Comparison of ENCODE assay signal across 19 cellular contexts in genomic region chr7:30906520-30907240, GRCh38. TPM values are rescaled to one million over a fixed set of nuclear protein-coding genes. Genes with fewer than 3 reads are reported as not detected.
A peak's percentile ranks its signal among the peaks of the same experiment; 100 is the strongest.
DNase-seq lines count a peak whose midpoint lies in the region; ATAC-seq, FAIRE-seq and TF ChIP-seq lines count a peak whose summit lies in the region.
"Had no signal": no experiment of that assay in that cellular context is flagged by ENCODE, and none has a peak within 500 bp of the region (broad histone marks: within the 10 kb centered on the region; RNA-seq: fewer than 3 reads in every experiment).

No MANE protein-coding gene starts in this region.

- H3K27me3 ChIP-seq in right cardiac atrium (ENCODE audit: control insufficient read depth, insufficient read depth) (no peaks in the 10 kb centered on the region), esophagus squamous epithelium (no peaks in the 10 kb centered on the region)
- H3K27me3 ChIP-seq: thyroid gland had no signal

- DNase-seq in right cardiac atrium (peak in 2 of 3 donors; percentile 32 to 50), Right ventricle myocardium inferior (ENCODE audit: missing footprints) (no peak), esophagus squamous epithelium (lab: John Stamatoyannopoulos, UW) (no peak), osteocyte (ENCODE audit: extremely low spot score, unreplicated experiment) (no peak), progenitor cell of endocrine pancreas (ENCODE audit: low spot score, unreplicated experiment) (no peak), GM12892 (ENCODE audit: insufficient read length) (no peak), H4 (ENCODE audit: low spot score) (no peak)
- DNase-seq: ACHN; activated CD4-positive, alpha-beta T cell treated with anti-CD3 and anti-CD28 coated beads, Interleukin-2, amount 50 U/mL, for 48 hours; activated effector memory CD4-positive, alpha-beta T cell treated with Interleukin-2 at 50 U/mL for 16 hours; DMS153; MM.1S; naive B cell had no signal

- TF ChIP-seq CTCF in esophagus squamous epithelium (IDR thresholded peaks at IDR 0.05) (no peak), osteocyte (IDR thresholded peaks at IDR 0.05) (no peak), progenitor cell of endocrine pancreas (IDR thresholded peaks at IDR 0.05; ENCODE audit: unreplicated experiment) (no peak)

- H3K27me3 Mint-ChIP-seq in osteocyte (ENCODE audit: unreplicated experiment) (no peaks in the 10 kb centered on the region), progenitor cell of endocrine pancreas (peaks cover 9% of the 10 kb centered on the region)
- H3K27me3 Mint-ChIP-seq: naive B cell had no signal

- ATAC-seq in right cardiac atrium (no peak), Right ventricle myocardium inferior (no peak), GM18868 (IDR thresholded peaks at IDR 0.05; ENCODE audit: unreplicated experiment) (no peak)

- TF ChIP-seq POLR2A in esophagus squamous epithelium (IDR thresholded peaks at IDR 0.05) (no peak), GM12892 (IDR thresholded peaks at IDR 0.05; ENCODE audit: low read depth, low read length) (no peak)

- H3K9me3 ChIP-seq in right cardiac atrium (ENCODE audit: control insufficient read depth, low read length) = no peaks in the 10 kb centered on the region
- H3K9me3 ChIP-seq in esophagus squamous epithelium = no peaks in the 10 kb centered on the region
- H3K9me3 ChIP-seq: thyroid gland had no signal

- no peaks in the 10 kb centered on the region for H3K36me3 ChIP-seq in esophagus squamous epithelium
- H3K36me3 ChIP-seq: thyroid gland had no signal

- H3K4me3 Mint-ChIP-seq in osteocyte (ENCODE audit: unreplicated experiment) = no peak overlapping the region
- H3K4me3 Mint-ChIP-seq in progenitor cell of endocrine pancreas (ENCODE audit: low read depth) = no peak overlapping the region
- H3K4me3 Mint-ChIP-seq: naive B cell had no signal

- H3K9me3 Mint-ChIP-seq in osteocyte (ENCODE audit: unreplicated experiment) (no peaks in the 10 kb centered on the region), progenitor cell of endocrine pancreas (ENCODE audit: low read depth) (no peaks in the 10 kb centered on the region)
- H3K9me3 Mint-ChIP-seq: naive B cell had no signal

- intact Hi-C loops in right cardiac atrium (cut with DNase I) = no loop called here
- intact Hi-C loops in Right ventricle myocardium inferior (cut with DNase I) = loop anchor here (5.0 kb wide), 1 partner anchor 34 kb away; no protein-coding TSS in a partner anchor
- intact Hi-C loops in esophagus squamous epithelium (cut with DNase I) = no loop called here

- H3K36me3 Mint-ChIP-seq in osteocyte (ENCODE audit: unreplicated experiment) = no peaks in the 10 kb centered on the region
- no peaks in the 10 kb centered on the region for H3K36me3 Mint-ChIP-seq in progenitor cell of endocrine pancreas (ENCODE audit: insufficient read depth)
- H3K36me3 Mint-ChIP-seq: naive B cell had no signal

- H3K4me1 Mint-ChIP-seq in osteocyte (ENCODE audit: unreplicated experiment) (peaks cover 25% of the 10 kb centered on the region), progenitor cell of endocrine pancreas (ENCODE audit: low read depth) (no peaks in the 10 kb centered on the region)

- H3K27ac Mint-ChIP-seq in osteocyte (ENCODE audit: unreplicated experiment) (peak overlapping the region; percentile 31), progenitor cell of endocrine pancreas (no peak overlapping the region)
- H3K27ac Mint-ChIP-seq: naive B cell had no signal

- no peak for FAIRE-seq in GM12892 (lab: Jason Lieb, UNC)
- FAIRE-seq: GM12891, H1 had no signal

- H3K4me3 ChIP-seq in right cardiac atrium (ENCODE audit: low read length) (no peak overlapping the region), esophagus squamous epithelium (no peak overlapping the region)
- H3K4me3 ChIP-seq: thyroid gland had no signal

- H3K27ac ChIP-seq in right cardiac atrium (ENCODE audit: low read length) (no peak overlapping the region), esophagus squamous epithelium (peak overlapping the region in 3 of 4 donors; percentile 23 to 53 (median 29))

- H3K4me1 ChIP-seq in right cardiac atrium (ENCODE audit: control insufficient read depth, insufficient read depth, low read length) (peaks cover 19% of the 10 kb centered on the region), esophagus squamous epithelium (peaks cover 21 to 64% (median 44%) of the 10 kb centered on the region in 3 donors)

- 82% methylated on average over 11 of the region's 11 CpGs for WGBS in right cardiac atrium
- WGBS in esophagus squamous epithelium, 2 donors = 75 to 81% methylated on average over 9 to 11 of the region's 11 CpGs

RNA-seq across cellular contexts. Expression of gene AQP1, which starts 5.0 kb away (rescaled TPM):
- 100 to 1,000 TPM; 187 to 254 (median 222) TPM for total RNA-seq in right cardiac atrium
- polyA plus RNA-seq in right cardiac atrium = 216 TPM
- 284 TPM for total RNA-seq in Right ventricle myocardium inferior
- 100 to 1,000 TPM in 1 of 4 donors, 10 to 100 TPM in 3; 14.9 to 159 (median 44.7) TPM for total RNA-seq in esophagus squamous epithelium
- 6.0 and 6.7 TPM in 2 replicates for total RNA-seq in osteocyte
- 1.3 and 1.4 TPM in 2 replicates for total RNA-seq in progenitor cell of endocrine pancreas
- polyA plus RNA-seq in GM12892 (2012; ENCODE audit: missing spikeins) = not detected
- 1.4 and 1.7 TPM in 2 replicates for total RNA-seq in H4 (2014; rRNA removed; shearing (Covaris generic))
- total RNA-seq: OCI-LY7; T-helper 2 cell treated with Interferon-gamma antibody and Interleukin-4, amounts not matched to agents 100 ng/mL and 5 ng/mL, for 36 hours had no signal

RNA-seq across cellular contexts. Expression of gene GHRHR, which starts 57.1 kb away (rescaled TPM):
- not detected for total RNA-seq in right cardiac atrium
- polyA plus RNA-seq in right cardiac atrium = not detected
- total RNA-seq in Right ventricle myocardium inferior = not detected
- total RNA-seq in esophagus squamous epithelium = not detected
- not detected in 2 replicates for total RNA-seq in osteocyte
- not detected in 2 replicates for total RNA-seq in progenitor cell of endocrine pancreas
- not detected for polyA plus RNA-seq in GM12892 (2012; ENCODE audit: missing spikeins)
- not detected in 2 replicates for total RNA-seq in H4 (2014; rRNA removed; shearing (Covaris generic))
- total RNA-seq: OCI-LY7; T-helper 2 cell treated with Interferon-gamma antibody and Interleukin-4, amounts not matched to agents 100 ng/mL and 5 ng/mL, for 36 hours had no signal

Comparison
In these comparisons a context has a peak if more than half of its experiments do, and no peak if none do; other contexts are left out.
1. DNase-seq: peak in right cardiac atrium (2 of 3); none in Right ventricle myocardium inferior (single experiment), esophagus squamous epithelium (single experiment), osteocyte (single experiment), progenitor cell of endocrine pancreas (single experiment), GM12892 (single experiment) and H4 (single experiment).